ENCODE assay signal across 18 cellular contexts in genomic region chr3:140432176-140432753, GRCh38.
DNase-seq lines count a peak whose midpoint lies in the region; ATAC-seq, FAIRE-seq and TF ChIP-seq lines count a peak whose summit lies in the region.
"Had no signal": no experiment of that assay in that cellular context is flagged by ENCODE, and none has a peak within 500 bp of the region (broad histone marks: within the 10 kb centered on the region; RNA-seq: fewer than 3 reads in every experiment).

No MANE protein-coding gene starts in this region.

- peak; percentile 96 for DNase-seq in NCI-H1436 (lab: John Stamatoyannopoulos, UW)
- peak; percentile 26 for DNase-seq in NCI-H345 treated with DMSO at 0.1 percent for 48 hours (lab: John Stamatoyannopoulos, UW; ENCODE audit: unreplicated experiment)
- peak; percentile 71 for DNase-seq in endothelial cell of umbilical vein (ENCODE audit: low read depth, low spot score)
- peak; percentile 52 for DNase-seq in retinal pigment epithelial cell (ENCODE audit: low read depth)
- no peak for DNase-seq in iPS-NIHi7 (ENCODE audit: extremely low spot score)
- DNase-seq in right lobe of liver = no peak
- DNase-seq in activated CD4-positive, alpha-beta T cell treated with anti-CD3 and anti-CD28 coated beads, Interleukin-2, amount 50 U/mL, for 4 hours = no peak
- no peak for DNase-seq in endothelial cell (ENCODE audit: low spot score)
- DNase-seq: activated B cell treated with CpG ODN at 0.5 μM for 24 hours; activated naive CD4-positive, alpha-beta T cell treated with anti-CD3 and anti-CD28 coated beads for 36 hours; C1 segment of cervical spinal cord; effector memory CD4-positive, alpha-beta T cell; EL; immature natural killer cell; midbrain had no signal

- FAIRE-seq in endothelial cell of umbilical vein (lab: Jason Lieb, UNC) = no peak
- FAIRE-seq: GM12878 had no signal

- no peak for TF ChIP-seq CTCF in endothelial cell of umbilical vein (IDR thresholded peaks at IDR 0.05; ENCODE audit: extremely low read depth in 1 of 2, insufficient read depth in 1 of 2, low read depth in 1 of 2, low read length in 2 of 2)
- TF ChIP-seq CTCF in retinal pigment epithelial cell (conservative IDR thresholded peaks at IDR 0.05; ENCODE audit: low read depth, low read length) = no peak
- TF ChIP-seq CTCF in right lobe of liver (IDR thresholded peaks at IDR 0.05) = no peak
- no peak for TF ChIP-seq CTCF in endothelial cell (IDR thresholded peaks at IDR 0.05; ENCODE audit: unreplicated experiment)

- no peak overlapping the region for H2AFZ ChIP-seq in endothelial cell of umbilical vein (ENCODE audit: low read depth, low read length)
- H2AFZ ChIP-seq: parathyroid adenoma had no signal

- WGBS in right lobe of liver (ENCODE audit: insufficient coverage, low coverage, low lambda C conversion rate, missing lambda C conversion rate) = 80% methylated on average over 2 of the region's 8 CpGs

- intact Hi-C loops in endothelial cell of umbilical vein (cut with micrococcal nuclease) = no loop called here
- intact Hi-C loops in right lobe of liver (cut with DNase I) = no loop called here

- H3K4me1 ChIP-seq in endothelial cell of umbilical vein (ENCODE audit: control insufficient read depth, extremely low read depth, insufficient read depth, low read length) (no peaks in the 10 kb centered on the region), right lobe of liver (no peaks in the 10 kb centered on the region)
- H3K4me1 ChIP-seq: parathyroid adenoma had no signal

- H3K9me3 Mint-ChIP-seq in endothelial cell (ENCODE audit: unreplicated experiment) = no peaks in the 10 kb centered on the region
- H3K9me3 Mint-ChIP-seq: activated B cell treated with CpG ODN at 0.5 μM for 24 hours; activated naive CD4-positive, alpha-beta T cell treated with anti-CD3 and anti-CD28 coated beads for 36 hours; immature natural killer cell had no signal

- no peak for TF ChIP-seq POLR2A in endothelial cell of umbilical vein (IDR thresholded peaks at IDR 0.05; ENCODE audit: low read depth, low read length)
- TF ChIP-seq POLR2A in right lobe of liver (IDR thresholded peaks at IDR 0.05) = no peak

- H3K4me3 Mint-ChIP-seq in endothelial cell (ENCODE audit: unreplicated experiment) = no peak overlapping the region
- H3K4me3 Mint-ChIP-seq: activated B cell treated with CpG ODN at 0.5 μM for 24 hours; activated naive CD4-positive, alpha-beta T cell treated with anti-CD3 and anti-CD28 coated beads for 36 hours; immature natural killer cell had no signal

- CTCF ChIA-PET in endothelial cell of umbilical vein (lab: Charles Lee) = no interaction called here

- no TSS peak for BruUV-seq in endothelial cell of umbilical vein (replicated peaks; lab: Mats Ljungman, UMichigan)

- H4K20me1 ChIP-seq in endothelial cell of umbilical vein (replicated peaks; ENCODE audit: control insufficient read depth, extremely low read depth, insufficient read depth, low read length) = no peaks in the 10 kb centered on the region

- no peak overlapping the region for H3K9ac ChIP-seq in endothelial cell of umbilical vein (replicated peaks; ENCODE audit: extremely low read depth, insufficient read depth, low read length)
- H3K9ac ChIP-seq: parathyroid adenoma had no signal

- no peak for ATAC-seq in right lobe of liver
- ATAC-seq: GM12878, Panc1 had no signal

- H3K27ac ChIP-seq in endothelial cell of umbilical vein (ENCODE audit: insufficient read depth, low read depth, low read length) (no peak overlapping the region), right lobe of liver (no peak overlapping the region)
- H3K27ac ChIP-seq: parathyroid adenoma had no signal

- peaks cover 3% of the 10 kb centered on the region for H3K27me3 Mint-ChIP-seq in endothelial cell (ENCODE audit: unreplicated experiment)

- no peaks in the 10 kb centered on the region for H3K4me1 Mint-ChIP-seq in endothelial cell (ENCODE audit: unreplicated experiment)
- H3K4me1 Mint-ChIP-seq: activated B cell treated with CpG ODN at 0.5 μM for 24 hours, immature natural killer cell had no signal

- H3K36me3 Mint-ChIP-seq in endothelial cell (ENCODE audit: low read depth, unreplicated experiment) = no peaks in the 10 kb centered on the region
- H3K36me3 Mint-ChIP-seq: immature natural killer cell had no signal

- no peak overlapping the region for H3K4me2 ChIP-seq in endothelial cell of umbilical vein (ENCODE audit: insufficient read depth, low read length)

- no peaks in the 10 kb centered on the region for H3K36me3 ChIP-seq in endothelial cell of umbilical vein (ENCODE audit: control insufficient read depth in 2 of 2, extremely low read depth in 1 of 2, insufficient read depth in 2 of 2, low read length in 2 of 2)
- H3K36me3 ChIP-seq in right lobe of liver = no peaks in the 10 kb centered on the region

- POLR2A ChIA-PET in endothelial cell of umbilical vein (lab: Charles Lee) = no interaction called here

- H3K9me1 ChIP-seq in endothelial cell of umbilical vein (replicated peaks; ENCODE audit: control insufficient read depth, extremely low read depth, insufficient read depth, low read length) = no peaks in the 10 kb centered on the region

- H3K27me3 ChIP-seq in endothelial cell of umbilical vein (ENCODE audit: control insufficient read depth in 2 of 2, insufficient read depth in 2 of 2, low read length in 2 of 2) = no peaks in the 10 kb centered on the region
- H3K27me3 ChIP-seq in right lobe of liver = no peaks in the 10 kb centered on the region

- dilution Hi-C loops in endothelial cell of umbilical vein (cut with MboI; ENCODE audit: extremely low pct_ligation_motif_present, low sequenced_read_pairs) = no loop called here

- no peak overlapping the region for H3K27ac Mint-ChIP-seq in endothelial cell (ENCODE audit: unreplicated experiment)
- H3K27ac Mint-ChIP-seq: activated B cell treated with CpG ODN at 0.5 μM for 24 hours; activated naive CD4-positive, alpha-beta T cell treated with anti-CD3 and anti-CD28 coated beads for 36 hours; immature natural killer cell had no signal

- H3K79me2 ChIP-seq in endothelial cell of umbilical vein (ENCODE audit: control insufficient read depth, insufficient read depth, low read length) = no peaks in the 10 kb centered on the region
- H3K79me2 ChIP-seq: parathyroid adenoma had no signal

- no peaks in the 10 kb centered on the region for H3K9me3 ChIP-seq in endothelial cell of umbilical vein (replicated peaks; ENCODE audit: control insufficient read depth, insufficient read depth, low read length)
- H3K9me3 ChIP-seq in right lobe of liver = no peaks in the 10 kb centered on the region

- H3K4me3 ChIP-seq in endothelial cell of umbilical vein (replicated peaks in 1 of 3; ENCODE audit: insufficient read depth in 1 of 3, low read depth in 1 of 3, low read length in 3 of 3) (no peak overlapping the region), retinal pigment epithelial cell (ENCODE audit: low read length) (no peak overlapping the region), right lobe of liver (no peak overlapping the region)
- H3K4me3 ChIP-seq: GM12878 had no signal

TF ChIP-seq in endothelial cell of umbilical vein, 7 proteins besides CTCF, POLR2A, EP300 and RAD21:
- TF ChIP-seq GATA2 (IDR thresholded peaks at IDR 0.05; ENCODE audit: insufficient read depth, insufficient read length, low read depth, low read length) = no peak
- no peak for TF ChIP-seq MAX (IDR thresholded peaks at IDR 0.05; ENCODE audit: insufficient read depth, insufficient read length)
- TF ChIP-seq EZH2 (IDR thresholded peaks at IDR 0.05; ENCODE audit: borderline replicate concordance, low read depth, low read length, severe bottlenecking) = no peak
- TF ChIP-seq MYC (IDR thresholded peaks at IDR 0.05; ENCODE audit: low read depth, low read length) = no peak
TF ChIP-seq in endothelial cell of umbilical vein: peak in this region for 0.

Comparison
In these comparisons a context has a peak if more than half of its experiments do, and no peak if none do; other contexts are left out.
1. DNase-seq: peak in NCI-H1436 (single experiment), NCI-H345 treated with DMSO at 0.1 percent for 48 hours (single experiment), endothelial cell of umbilical vein (single experiment) and retinal pigment epithelial cell (single experiment); none in iPS-NIHi7 (single experiment), right lobe of liver (0 of 3), activated CD4-positive, alpha-beta T cell treated with anti-CD3 and anti-CD28 coated beads, Interleukin-2, amount 50 U/mL, for 4 hours (0 of 2) and endothelial cell (single experiment).